ENCODE assay signal across 17 cellular contexts in the genomic region with DNA sequence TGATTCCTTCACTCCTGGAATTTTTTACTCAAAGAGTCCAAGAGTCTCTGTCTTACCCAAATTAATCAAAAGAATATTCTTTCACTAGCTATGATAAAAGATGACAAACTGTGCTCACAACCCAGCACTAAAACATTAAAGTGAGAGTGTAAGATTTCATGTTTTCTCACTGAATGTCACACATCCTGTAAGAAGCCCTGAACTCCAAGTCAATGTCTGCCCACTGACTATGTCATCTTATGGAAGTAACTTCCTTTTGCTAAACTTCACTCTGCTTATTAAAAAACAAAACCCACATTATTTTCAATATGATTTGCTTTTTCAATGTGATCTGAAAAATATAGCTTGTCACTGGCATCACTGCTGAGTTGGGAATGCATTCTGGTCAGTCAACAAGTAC.
"Had no signal": no experiment of that assay in that cellular context is flagged by ENCODE, and none has a peak within 500 bp of the region (broad histone marks: within the 10 kb centered on the region; RNA-seq: fewer than 3 reads in every experiment).

No MANE protein-coding gene starts in this region.

- H3K4me1 ChIP-seq: uterus had no signal

- H3K4me3 Mint-ChIP-seq: neural crest cell, WTC11 had no signal

- H2AFZ ChIP-seq: hepatocyte had no signal

- ATAC-seq: stimulated activated naive CD8-positive, alpha-beta T cell treated with anti-CD3 and anti-CD28 coated beads, Interleukin-15, Interleukin-2, amounts not matched to agents 100 U/mL and 50 U/mL, for 24 hours; WTC11 had no signal

- H3K9me3 ChIP-seq: tibial nerve, uterus had no signal

- H3K4me2 ChIP-seq: hepatocyte had no signal

- H3K27ac Mint-ChIP-seq: progenitor cell of endocrine pancreas, WTC11 had no signal

- H3K27me3 ChIP-seq: hepatocyte, tibial nerve, uterus had no signal

- DNase-seq: activated CD4-positive, alpha-beta T cell treated with anti-CD3 and anti-CD28 coated beads for 4 hours; activated CD8-positive, alpha-beta memory T cell treated with anti-CD3 and anti-CD28 coated beads for 24 hours; activated CD8-positive, alpha-beta memory T cell treated with anti-CD3 and anti-CD28 coated beads, Interleukin-2, amount 50 U/mL, for 48 hours; activated naive CD4-positive, alpha-beta T cell; amygdala; dermis blood vessel endothelial cell; effector memory CD4-positive, alpha-beta T cell; foreskin fibroblast; stimulated activated naive CD8-positive, alpha-beta T cell treated with anti-CD3 and anti-CD28 coated beads, Interleukin-15, Interleukin-2, amounts not matched to agents 100 U/mL and 50 U/mL, for 24 hours; substantia nigra; uterus had no signal

- H3K4me3 ChIP-seq: hepatocyte, tibial nerve, uterus had no signal

- H3K9me3 Mint-ChIP-seq: neural crest cell, WTC11 had no signal

- H3K36me3 ChIP-seq: uterus had no signal

- H3K27ac ChIP-seq: epithelial cell of prostate, hepatocyte, tibial nerve, uterus had no signal

- H3K27me3 Mint-ChIP-seq: progenitor cell of endocrine pancreas had no signal
